In the genomic region with DNA sequence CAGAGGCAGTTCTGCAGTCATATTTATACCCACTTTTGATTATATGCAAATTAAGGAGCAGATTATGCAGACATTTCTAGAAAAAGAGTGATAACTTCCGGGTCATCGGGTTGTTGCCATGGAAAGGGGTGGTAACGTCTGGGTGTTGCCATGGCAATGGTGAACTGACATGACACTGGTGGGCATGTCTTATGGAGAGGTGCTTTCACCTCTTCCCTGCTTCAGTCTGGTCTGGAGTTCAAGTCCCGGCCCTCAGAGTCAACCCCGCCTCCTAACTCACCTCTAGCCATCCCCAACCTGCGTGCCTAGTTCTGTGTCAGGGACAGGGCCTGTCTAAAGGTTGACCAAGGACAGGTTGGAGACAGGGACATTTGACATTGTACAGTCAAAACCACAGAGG, we compare ENCODE assay signal across 1 cellular context.
TF ChIP-seq lines count a peak whose summit lies in the region.

No MANE protein-coding gene starts in this region.

TF ChIP-seq in HCT116, 20 proteins besides CTCF, POLR2A, EP300 and RAD21 (continued from another document):
- TF ChIP-seq, protein P1, sequence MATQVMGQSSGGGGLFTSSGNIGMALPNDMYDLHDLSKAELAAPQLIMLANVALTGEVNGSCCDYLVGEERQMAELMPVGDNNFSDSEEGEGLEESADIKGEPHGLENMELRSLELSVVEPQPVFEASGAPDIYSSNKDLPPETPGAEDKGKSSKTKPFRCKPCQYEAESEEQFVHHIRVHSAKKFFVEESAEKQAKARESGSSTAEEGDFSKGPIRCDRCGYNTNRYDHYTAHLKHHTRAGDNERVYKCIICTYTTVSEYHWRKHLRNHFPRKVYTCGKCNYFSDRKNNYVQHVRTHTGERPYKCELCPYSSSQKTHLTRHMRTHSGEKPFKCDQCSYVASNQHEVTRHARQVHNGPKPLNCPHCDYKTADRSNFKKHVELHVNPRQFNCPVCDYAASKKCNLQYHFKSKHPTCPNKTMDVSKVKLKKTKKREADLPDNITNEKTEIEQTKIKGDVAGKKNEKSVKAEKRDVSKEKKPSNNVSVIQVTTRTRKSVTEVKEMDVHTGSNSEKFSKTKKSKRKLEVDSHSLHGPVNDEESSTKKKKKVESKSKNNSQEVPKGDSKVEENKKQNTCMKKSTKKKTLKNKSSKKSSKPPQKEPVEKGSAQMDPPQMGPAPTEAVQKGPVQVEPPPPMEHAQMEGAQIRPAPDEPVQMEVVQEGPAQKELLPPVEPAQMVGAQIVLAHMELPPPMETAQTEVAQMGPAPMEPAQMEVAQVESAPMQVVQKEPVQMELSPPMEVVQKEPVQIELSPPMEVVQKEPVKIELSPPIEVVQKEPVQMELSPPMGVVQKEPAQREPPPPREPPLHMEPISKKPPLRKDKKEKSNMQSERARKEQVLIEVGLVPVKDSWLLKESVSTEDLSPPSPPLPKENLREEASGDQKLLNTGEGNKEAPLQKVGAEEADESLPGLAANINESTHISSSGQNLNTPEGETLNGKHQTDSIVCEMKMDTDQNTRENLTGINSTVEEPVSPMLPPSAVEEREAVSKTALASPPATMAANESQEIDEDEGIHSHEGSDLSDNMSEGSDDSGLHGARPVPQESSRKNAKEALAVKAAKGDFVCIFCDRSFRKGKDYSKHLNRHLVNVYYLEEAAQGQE (IDR thresholded peaks at IDR 0.05; ENCODE audit: low read depth) = no peak
- TF ChIP-seq ZFX (IDR thresholded peaks at IDR 0.05) (no peak), TCF7L2 (IDR thresholded peaks at IDR 0.05; ENCODE audit: borderline replicate concordance, extremely low read depth, insufficient read depth, insufficient read length) (no peak), ZNF274 (IDR thresholded peaks at IDR 0.05; ENCODE audit: low read depth, low read length) (no peak)
- TF ChIP-seq, protein P2, sequence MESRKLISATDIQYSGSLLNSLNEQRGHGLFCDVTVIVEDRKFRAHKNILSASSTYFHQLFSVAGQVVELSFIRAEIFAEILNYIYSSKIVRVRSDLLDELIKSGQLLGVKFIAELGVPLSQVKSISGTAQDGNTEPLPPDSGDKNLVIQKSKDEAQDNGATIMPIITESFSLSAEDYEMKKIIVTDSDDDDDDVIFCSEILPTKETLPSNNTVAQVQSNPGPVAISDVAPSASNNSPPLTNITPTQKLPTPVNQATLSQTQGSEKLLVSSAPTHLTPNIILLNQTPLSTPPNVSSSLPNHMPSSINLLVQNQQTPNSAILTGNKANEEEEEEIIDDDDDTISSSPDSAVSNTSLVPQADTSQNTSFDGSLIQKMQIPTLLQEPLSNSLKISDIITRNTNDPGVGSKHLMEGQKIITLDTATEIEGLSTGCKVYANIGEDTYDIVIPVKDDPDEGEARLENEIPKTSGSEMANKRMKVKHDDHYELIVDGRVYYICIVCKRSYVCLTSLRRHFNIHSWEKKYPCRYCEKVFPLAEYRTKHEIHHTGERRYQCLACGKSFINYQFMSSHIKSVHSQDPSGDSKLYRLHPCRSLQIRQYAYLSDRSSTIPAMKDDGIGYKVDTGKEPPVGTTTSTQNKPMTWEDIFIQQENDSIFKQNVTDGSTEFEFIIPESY (IDR thresholded peaks at IDR 0.05; ENCODE audit: extremely low read depth, insufficient replicate concordance, low read length) = no peak
